Comparison of ENCODE assay signal across 18 cellular contexts in the genomic region with DNA sequence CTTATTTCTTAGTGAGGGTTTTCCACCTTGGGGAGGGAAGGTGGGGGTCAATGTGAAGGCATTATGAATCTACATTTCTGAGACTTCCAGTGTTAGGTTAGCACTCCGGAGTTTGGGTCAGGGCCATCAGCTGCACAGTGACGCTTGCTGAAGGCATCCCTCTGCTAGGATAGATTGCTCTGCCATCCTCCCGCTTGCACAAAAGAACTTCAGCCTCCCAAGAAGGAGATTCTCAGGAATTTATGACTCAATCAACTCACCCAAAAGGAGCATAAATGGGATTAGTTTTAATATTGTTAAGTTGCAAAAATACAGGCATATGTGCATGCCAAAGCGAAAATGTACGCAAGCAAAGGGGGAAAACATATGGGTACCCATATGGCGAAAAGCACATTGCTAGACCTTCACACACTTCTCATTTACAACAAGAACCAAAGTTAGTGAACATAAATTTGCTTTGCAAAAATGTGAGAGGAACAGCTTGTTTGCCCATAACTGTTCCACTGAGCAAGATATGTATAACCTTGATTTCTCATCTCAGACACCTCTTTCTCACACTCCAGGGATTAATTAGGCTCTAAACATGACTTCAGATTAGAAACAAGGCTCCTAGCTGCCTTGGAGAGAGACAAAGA.
DNase-seq lines count a peak whose midpoint lies in the region; ATAC-seq and TF ChIP-seq lines count a peak whose summit lies in the region.
"Had no signal": no experiment of that assay in that cellular context is flagged by ENCODE, and none has a peak within 500 bp of the region (broad histone marks: within the 10 kb centered on the region; RNA-seq: fewer than 3 reads in every experiment).

No MANE protein-coding gene starts in this region.

- ATAC-seq in HG02938 (IDR thresholded peaks at IDR 0.05; ENCODE audit: unreplicated experiment): no peak

- H3K4me3 Mint-ChIP-seq in HFFc6: peak overlapping the region; percentile 5; the same call in 1 of the 2 replicates
- no peak overlapping the region for H3K4me3 Mint-ChIP-seq in brain
- H3K4me3 Mint-ChIP-seq: CD4-positive, alpha-beta memory T cell had no signal

- H3K27me3 Mint-ChIP-seq in HFFc6 (ENCODE audit: insufficient read depth) (peaks cover 4% of the 10 kb centered on the region), brain (no peaks in the 10 kb centered on the region)
- H3K27me3 Mint-ChIP-seq: CD4-positive, alpha-beta memory T cell had no signal

- H3K4me3 ChIP-seq in H7 (ENCODE audit: insufficient read depth, low read depth, low read length): no peak overlapping the region
- H3K4me3 ChIP-seq: BLaER1, PC-9 had no signal

- no peaks in the 10 kb centered on the region for H3K36me3 ChIP-seq in H7 (replicated peaks; ENCODE audit: control insufficient read depth, insufficient read depth, low read length)
- H3K36me3 ChIP-seq: BLaER1 had no signal

- TF ChIP-seq CTCF in HFFc6 (IDR thresholded peaks at IDR 0.05) (no peak), brain (conservative IDR thresholded peaks at IDR 0.05) (no peak)

- peaks cover 17% of the 10 kb centered on the region; the same call in 1 of the 2 replicates for H3K4me1 Mint-ChIP-seq in HFFc6 (ENCODE audit: low read depth)
- no peaks in the 10 kb centered on the region for H3K4me1 Mint-ChIP-seq in brain
- H3K4me1 Mint-ChIP-seq: CD4-positive, alpha-beta memory T cell had no signal

- peak overlapping the region; percentile 13; the same call in 1 of the 2 replicates for H3K27ac Mint-ChIP-seq in HFFc6
- H3K27ac Mint-ChIP-seq in brain: peak overlapping the region in 3 of 5 experiments; percentile 26 to 65 (median 39)
- H3K27ac Mint-ChIP-seq: CD4-positive, alpha-beta memory T cell had no signal

- DNase-seq in EH (ENCODE audit: low read depth) (peak; percentile 73), HFFc6 (peak; percentile 71), superior temporal gyrus (ENCODE audit: extremely low spot score) (peak; percentile 71), islet precursor cell (no peak), H7 (no peak)
- DNase-seq: ACHN; CD4-positive, alpha-beta memory T cell; DMS53; KBM-7; NCI-H1105 treated with DMSO at 0.1 percent for 48 hours; NCI-H187; NCI-H2107; NCI-H510A; PC-9; T-helper 1 cell had no signal

- no peaks in the 10 kb centered on the region for H3K27me3 ChIP-seq in H7 (ENCODE audit: control insufficient read depth, insufficient read depth, low read length)
- H3K27me3 ChIP-seq: BLaER1 had no signal

- H3K9me3 Mint-ChIP-seq in HFFc6 (no peaks in the 10 kb centered on the region; the same call in 1 of the 2 replicates), brain (peaks cover 0 to 2% (median 0%) of the 10 kb centered on the region in 5 experiments)

- no peaks in the 10 kb centered on the region for H3K36me3 Mint-ChIP-seq in HFFc6 (ENCODE audit: low read depth)
- H3K36me3 Mint-ChIP-seq in brain: no peaks in the 10 kb centered on the region
- H3K36me3 Mint-ChIP-seq: CD4-positive, alpha-beta memory T cell had no signal

Comparison
In these comparisons a context has a peak if more than half of its experiments do, and no peak if none do; other contexts are left out.
1. DNase-seq: peak in EH (single experiment), HFFc6 (single experiment) and superior temporal gyrus (single experiment); none in islet precursor cell (single experiment) and H7 (single experiment).